In genomic region chr9:95003694-95004451, GRCh38 we compare ENCODE assay signal across 8 cellular contexts.
DNase-seq lines count a peak whose midpoint lies in the region; ATAC-seq lines count a peak whose summit lies in the region.

No MANE protein-coding gene starts in this region.

- H3K4me1 Mint-ChIP-seq in activated CD4-positive, alpha-beta T cell treated with anti-CD3 and anti-CD28 coated beads for 36 hours = peaks cover 19% of the 10 kb centered on the region
- H3K4me1 Mint-ChIP-seq in effector memory CD8-positive, alpha-beta T cell (ENCODE audit: low read depth in 2 of 2) = peaks cover 2 to 5% of the 10 kb centered on the region in 2 donors

- H3K4me3 Mint-ChIP-seq in activated CD4-positive, alpha-beta T cell treated with anti-CD3 and anti-CD28 coated beads for 36 hours = peak overlapping the region; percentile 69
- H3K4me3 Mint-ChIP-seq in effector memory CD8-positive, alpha-beta T cell = peak overlapping the region; percentile 53 to 69

- no peaks in the 10 kb centered on the region for H3K9me3 ChIP-seq in SK-N-MC (ENCODE audit: low read depth, low read length)
- no peaks in the 10 kb centered on the region for H3K9me3 ChIP-seq in thymus (ENCODE audit: control insufficient read depth)

- H3K36me3 ChIP-seq in SK-N-MC (ENCODE audit: insufficient read depth, low read length) (peaks cover 3% of the 10 kb centered on the region; the same call in 1 of the 2 replicates), thymus (ENCODE audit: control insufficient read depth, insufficient read depth) (no peaks in the 10 kb centered on the region)

- no peak overlapping the region for H3K27ac Mint-ChIP-seq in activated CD4-positive, alpha-beta T cell treated with anti-CD3 and anti-CD28 coated beads for 36 hours
- H3K27ac Mint-ChIP-seq in effector memory CD8-positive, alpha-beta T cell = no peak overlapping the region

- peaks cover 2% of the 10 kb centered on the region for H3K36me3 Mint-ChIP-seq in activated CD4-positive, alpha-beta T cell treated with anti-CD3 and anti-CD28 coated beads for 36 hours (ENCODE audit: low read depth)
- peaks cover 5% of the 10 kb centered on the region for H3K36me3 Mint-ChIP-seq in effector memory CD8-positive, alpha-beta T cell (ENCODE audit: insufficient read depth)

- H3K27me3 Mint-ChIP-seq in activated CD4-positive, alpha-beta T cell treated with anti-CD3 and anti-CD28 coated beads for 36 hours = peaks cover 31% of the 10 kb centered on the region
- H3K27me3 Mint-ChIP-seq in effector memory CD8-positive, alpha-beta T cell = peaks cover 31 to 45% of the 10 kb centered on the region in 2 donors

- ATAC-seq in activated CD4-positive, alpha-beta T cell treated with anti-CD3 and anti-CD28 coated beads for 36 hours = no peak
- ATAC-seq in HG02970 (IDR thresholded peaks at IDR 0.05; ENCODE audit: low FRiP score, unreplicated experiment) (peak; percentile 19), HG02981 (IDR thresholded peaks at IDR 0.05; ENCODE audit: unreplicated experiment) (no peak)
- no peak for ATAC-seq in effector memory CD8-positive, alpha-beta T cell (replicated peaks)

- intact Hi-C loops in activated CD4-positive, alpha-beta T cell treated with anti-CD3 and anti-CD28 coated beads for 36 hours (cut with DNase I, micrococcal nuclease) = loop anchor here (1.0 to 10.0 kb wide), 4 partner anchors 44 to 277 kb away; partner anchors contain the start of gene AOPEP (in 1 of the 2)

- peak overlapping the region; percentile 85 for H3K4me3 ChIP-seq in SK-N-MC
- H3K4me3 ChIP-seq in thymus (ENCODE audit: low read length) = peak overlapping the region; percentile 63

- H3K9ac ChIP-seq in SK-N-MC (ENCODE audit: insufficient read length) = peak overlapping the region; percentile 83

- peaks cover 4% of the 10 kb centered on the region for H3K4me1 ChIP-seq in thymus (ENCODE audit: control insufficient read depth, insufficient read depth, low read length)

- peaks cover 23% of the 10 kb centered on the region for H3K27me3 ChIP-seq in thymus (ENCODE audit: control insufficient read depth, insufficient read depth)

- DNase-seq in activated CD4-positive, alpha-beta T cell treated with anti-CD3 and anti-CD28 coated beads for 36 hours = peak; percentile 36
- no peak for DNase-seq in activated CD4-positive, alpha-beta T cell treated with anti-CD3 and anti-CD28 coated beads for 1 hour
- no peak for DNase-seq in SK-N-MC (ENCODE audit: low read depth, low spot score)
- peak in 1 of 3 experiments; percentile 5 for DNase-seq in effector memory CD8-positive, alpha-beta T cell
- peak; percentile 66 for DNase-seq in medulla oblongata (ENCODE audit: extremely low spot score)

- POLR2A ChIA-PET in activated CD4-positive, alpha-beta T cell treated with anti-CD3 and anti-CD28 coated beads for 36 hours (lab: Charles Lee) = no interaction called here

- no peak overlapping the region for H3K27ac ChIP-seq in SK-N-MC
- H3K27ac ChIP-seq in thymus (ENCODE audit: low read depth) = peak overlapping the region; percentile 86

- WGBS in thymus = 16% methylated on average over 22 of the region's 22 CpGs

- no peaks in the 10 kb centered on the region for H3K9me3 Mint-ChIP-seq in activated CD4-positive, alpha-beta T cell treated with anti-CD3 and anti-CD28 coated beads for 36 hours (ENCODE audit: low read depth)
- no peaks in the 10 kb centered on the region for H3K9me3 Mint-ChIP-seq in effector memory CD8-positive, alpha-beta T cell

- CTCF ChIA-PET in activated CD4-positive, alpha-beta T cell treated with anti-CD3 and anti-CD28 coated beads for 36 hours (lab: Charles Lee) = interaction anchor here (0.6 to 1.2 kb wide), 3 partner anchors 13 to 659 kb away, joined by 3 read pairs; no protein-coding TSS in a partner anchor

Comparison
In these comparisons a context has a peak if more than half of its experiments do, and no peak if none do; other contexts are left out.
1. DNase-seq: peak in activated CD4-positive, alpha-beta T cell treated with anti-CD3 and anti-CD28 coated beads for 36 hours (single experiment) and medulla oblongata (single experiment); none in activated CD4-positive, alpha-beta T cell treated with anti-CD3 and anti-CD28 coated beads for 1 hour (single experiment) and SK-N-MC (single experiment).